Comparison of ENCODE assay signal across 8 cellular contexts in the genomic region with DNA sequence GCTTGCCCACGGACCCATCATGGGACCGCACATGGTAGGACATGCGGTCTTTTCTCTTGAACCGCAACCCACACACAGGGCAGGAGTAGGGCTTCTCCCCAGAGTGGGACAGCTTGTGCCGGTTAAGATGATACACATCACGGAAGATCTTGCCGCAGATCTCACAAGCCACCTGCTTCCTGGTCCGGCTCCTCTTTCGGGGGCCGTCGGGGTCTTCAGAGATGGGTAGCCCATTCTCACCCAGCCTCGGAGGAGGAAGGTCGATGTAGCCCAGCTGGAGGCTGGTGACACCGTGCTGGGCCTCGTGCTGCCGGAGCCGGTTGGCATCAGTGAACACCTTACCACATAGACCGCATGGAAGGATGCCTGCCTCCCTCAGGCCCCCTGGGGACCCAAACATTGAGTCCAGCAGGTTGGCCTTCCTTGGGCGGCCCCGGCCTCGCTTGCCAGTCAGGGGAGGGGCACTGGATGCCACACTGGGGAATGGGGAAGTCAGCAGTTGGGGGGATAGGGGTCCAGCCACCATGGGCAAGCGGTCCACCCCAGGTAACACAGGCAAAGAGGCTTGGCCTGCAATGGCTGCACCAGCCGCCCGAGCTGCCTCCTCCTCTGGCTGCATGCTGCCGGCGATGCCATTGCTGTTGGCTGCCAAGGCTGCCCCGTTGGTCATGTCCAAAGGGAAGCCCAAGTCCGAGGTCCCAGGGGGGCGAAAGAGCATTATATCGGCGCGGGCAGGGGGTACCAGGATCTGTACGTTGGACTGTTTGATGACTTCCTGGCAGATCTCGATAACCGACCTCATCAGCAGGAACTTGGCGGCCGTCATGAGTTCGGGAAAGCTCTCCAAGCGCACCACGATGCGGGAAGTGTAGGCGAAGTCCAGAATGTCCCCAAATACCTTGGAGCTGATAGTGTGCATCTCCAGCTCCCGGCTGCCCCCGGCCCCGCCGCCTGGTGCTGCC. TPM values are rescaled to one million over a fixed set of nuclear protein-coding genes. Genes with fewer than 3 reads are reported as not detected.
DNase-seq lines count a peak whose midpoint lies in the region; ATAC-seq and TF ChIP-seq lines count a peak whose summit lies in the region.

No MANE protein-coding gene starts in this region.

- TF ChIP-seq CTCF in natural killer cell (IDR thresholded peaks at IDR 0.05), result no peak

- intact Hi-C loops in natural killer cell (cut with micrococcal nuclease), result loop anchor here (2.0 to 10.0 kb wide), 2 partner anchors 150 to 288 kb away; a partner anchor contains a TSS

- no peak for ATAC-seq in natural killer cell
- ATAC-seq in HG03457 (IDR thresholded peaks at IDR 0.05; ENCODE audit: unreplicated experiment), result no peak
- ATAC-seq in GM21737 (IDR thresholded peaks at IDR 0.05; ENCODE audit: unreplicated experiment), result no peak

- no peaks in the 10 kb centered on the region for H3K27me3 Mint-ChIP-seq in natural killer cell (ENCODE audit: low read depth in 2 of 2)

- H3K27ac Mint-ChIP-seq in natural killer cell, result peak overlapping the region; percentile 76 to 82

- H3K36me3 Mint-ChIP-seq in natural killer cell, result no peaks in the 10 kb centered on the region

- H3K27ac ChIP-seq in epithelial cell of prostate, result peak overlapping the region; percentile 5

- H3K4me3 Mint-ChIP-seq in natural killer cell, result peak overlapping the region; percentile 81

- peaks cover 58 to 61% of the 10 kb centered on the region in 2 donors for H3K4me1 Mint-ChIP-seq in natural killer cell

- no peaks in the 10 kb centered on the region for H3K9me3 Mint-ChIP-seq in natural killer cell

- DNase-seq in activated T-cell treated with anti-CD3 and anti-CD28 coated beads for 24 hours (ENCODE audit: low read depth), result peak; percentile 4
- no peak for DNase-seq in activated T-cell treated with anti-CD3 and anti-CD28 coated beads for 4 hours
- DNase-seq in activated CD4-positive, alpha-beta T cell treated with anti-CD3 and anti-CD28 coated beads, Interleukin-2, amount 50 U/mL, for 48 hours, result peak; percentile 35 to 48
- no peak for DNase-seq in epithelial cell of prostate (ENCODE audit: low read depth, low spot score)
- no peak for DNase-seq in natural killer cell
- peak; percentile 64 for DNase-seq in ureter (ENCODE audit: low spot score)

RNA-seq across cellular contexts. Expression of a gene that starts 1.5 kb away (rescaled TPM):
- total RNA-seq in natural killer cell (10 to 100 TPM; 31.5 to 39.2 (median 37.3) TPM), ureter (58.5 TPM)

RNA-seq across cellular contexts. Expression of a gene that starts 52.4 kb away (rescaled TPM):
- total RNA-seq in natural killer cell, result 100 to 1,000 TPM; 132 to 180 (median 161) TPM
- total RNA-seq in ureter, result 57.8 TPM

RNA-seq across cellular contexts. Expression of a gene that starts 54.8 kb away (rescaled TPM):
- total RNA-seq in natural killer cell (10 to 100 TPM; 50.2 to 60.3 (median 55.4) TPM), ureter (50.9 TPM)

Comparison
In these comparisons a context has a peak if more than half of its experiments do, and no peak if none do; other contexts are left out.
1. DNase-seq: peak in activated T-cell treated with anti-CD3 and anti-CD28 coated beads for 24 hours (single experiment), activated CD4-positive, alpha-beta T cell treated with anti-CD3 and anti-CD28 coated beads, Interleukin-2, amount 50 U/mL, for 48 hours (2 of 2) and ureter (single experiment); none in activated T-cell treated with anti-CD3 and anti-CD28 coated beads for 4 hours (single experiment), epithelial cell of prostate (single experiment) and natural killer cell (single experiment).